Comparison of ENCODE assay signal across 21 cellular contexts in the genomic region with DNA sequence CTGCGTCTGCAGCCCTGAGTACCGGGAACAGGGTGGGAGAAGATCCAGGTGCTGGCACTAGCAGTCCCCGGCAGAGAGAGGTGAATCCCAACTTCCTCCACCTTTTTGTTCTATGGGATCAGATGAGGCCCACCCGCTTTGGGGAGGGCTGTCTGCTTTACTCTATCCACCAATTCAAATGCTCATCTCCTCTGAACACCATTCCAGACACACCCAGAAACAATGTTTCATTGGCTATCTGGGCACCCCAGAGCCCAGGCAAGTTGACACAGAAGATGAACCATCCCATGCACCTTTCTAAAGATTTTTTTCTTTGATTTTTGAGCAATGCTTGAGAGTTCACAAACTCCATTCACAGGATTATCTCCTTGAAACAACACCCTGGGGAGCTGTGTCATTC.
DNase-seq lines count a peak whose midpoint lies in the region; ATAC-seq, FAIRE-seq and TF ChIP-seq lines count a peak whose summit lies in the region.
"Had no signal": no experiment of that assay in that cellular context is flagged by ENCODE, and none has a peak within 500 bp of the region (broad histone marks: within the 10 kb centered on the region; RNA-seq: fewer than 3 reads in every experiment).

No MANE protein-coding gene starts in this region.

- H3K4me1 ChIP-seq in RWPE2 (ENCODE audit: insufficient read depth, poor library complexity, severe bottlenecking) (no peaks in the 10 kb centered on the region), K562 (replicated peaks in 1 of 2; ENCODE audit: control insufficient read depth in 2 of 2, insufficient read depth in 2 of 2, low read length in 2 of 2) (no peaks in the 10 kb centered on the region), osteoblast (ENCODE audit: insufficient read depth, low read length) (no peaks in the 10 kb centered on the region), aorta (ENCODE audit: control insufficient read depth in 1 of 2, insufficient read depth in 2 of 2, low read length in 2 of 2) (no peaks in the 10 kb centered on the region)
- H3K4me1 ChIP-seq: BE2C, Caco-2 had no signal

- no peak for FAIRE-seq in K562 (lab: Jason Lieb, UNC)
- FAIRE-seq: A204.1, D721Med, G401.6, GM12891, GM19239 had no signal

- H3K27ac ChIP-seq in RWPE2 (ENCODE audit: poor library complexity, severe bottlenecking) (no peak overlapping the region), K562 (ENCODE audit: extremely low read depth, low read depth, low read length) (no peak overlapping the region), osteoblast (ENCODE audit: low read depth, low read length) (no peak overlapping the region), aorta (ENCODE audit: low read depth in 1 of 2, low read length in 2 of 2) (no peak overlapping the region)
- H3K27ac ChIP-seq: GM23248, HL-60 had no signal

- H4K20me1 ChIP-seq in K562 (replicated peaks; ENCODE audit: control insufficient read depth, insufficient read depth, low read length) (no peaks in the 10 kb centered on the region), osteoblast (ENCODE audit: insufficient read depth, low read length) (no peaks in the 10 kb centered on the region)

- no peak for TF ChIP-seq EP300 in K562 (IDR thresholded peaks at IDR 0.05; ENCODE audit: low read length)

- DNase-seq in RWPE2 (ENCODE audit: low spot score) (peak; percentile 16), K562 (ENCODE audit: extremely low read depth in 1 of 4, low spot score in 3 of 4) (no peak), osteoblast (ENCODE audit: insufficient read length, low spot score, missing footprints) (peak; percentile 75), aorta (peak; percentile 1 to 50), MG63 (no peak), cerebellar nuclear complex (lab: John Stamatoyannopoulos, UW) (no peak)
- DNase-seq in stimulated activated CD4-positive, alpha-beta T cell treated with anti-CD3 and anti-CD28 coated beads, Interleukin-4, amount 100 ng/mL, for 4 hours: no peak
- DNase-seq: ACHN; BE2C; C1 segment of cervical spinal cord; Caco-2; CD4-positive, CD25-positive, alpha-beta regulatory T cell; GM23248; IMR-90 had no signal

- in situ Hi-C loops in K562 (cut with MboI): no loop called here

- intact Hi-C loops in K562 (cut with micrococcal nuclease) (no loop called here), aorta (cut with DNase I) (no loop called here)

- H3K27me3 ChIP-seq in RWPE2 (ENCODE audit: insufficient read depth, poor library complexity, severe bottlenecking) (no peaks in the 10 kb centered on the region), K562 (ENCODE audit: control insufficient read depth in 2 of 2, insufficient read depth in 2 of 2, low read length in 2 of 2) (no peaks in the 10 kb centered on the region), osteoblast (ENCODE audit: insufficient read depth, low read length) (no peaks in the 10 kb centered on the region), aorta (ENCODE audit: control insufficient read depth in 1 of 2, insufficient read depth in 2 of 2, low read length in 1 of 2) (no peaks in the 10 kb centered on the region), MG63 (no peaks in the 10 kb centered on the region)
- H3K27me3 ChIP-seq: BE2C had no signal

- no peak overlapping the region; a peak in 1 of 4 replicates for H3K9ac ChIP-seq in K562 (ENCODE audit: insufficient read depth in 1 of 2, low read depth in 2 of 2, low read length in 2 of 2)
- H3K9ac ChIP-seq: GM23248 had no signal

- H3K4me3 ChIP-seq in RWPE2 (ENCODE audit: severe bottlenecking): no peak overlapping the region
- H3K4me3 ChIP-seq in K562: no peak overlapping the region
- no peak overlapping the region for H3K4me3 ChIP-seq in osteoblast (ENCODE audit: insufficient read depth, low read length)
- no peak overlapping the region for H3K4me3 ChIP-seq in aorta (ENCODE audit: low read length in 2 of 2)
- no peak overlapping the region for H3K4me3 ChIP-seq in MG63
- H3K4me3 ChIP-seq: GM23248, HAP-1 had no signal

- no peak for TF ChIP-seq RAD21 in K562 (CRISPR knock-in tag; conservative IDR thresholded peaks at IDR 0.05 in 1 of 2, IDR thresholded peaks at IDR 0.05 in 1 of 2)

- CTCF ChIA-PET in K562 (lab: Yijun Ruan, JAX; ENCODE audit: low intra/inter-chr PET ratio): no interaction called here

- WGBS in K562 (ENCODE audit: insufficient coverage, low coverage, missing lambda C conversion rate): 94% methylated on average over 2 of the region's 4 CpGs
- WGBS in aorta, 2 donors: 96 to 98% methylated on average over 4 of the region's 4 CpGs

- POLR2A ChIA-PET in K562 (lab: Yijun Ruan, JAX): interaction anchor here (0.6 kb wide), 1 partner anchor 22 kb away, joined by 3 read pairs; no protein-coding TSS in a partner anchor

- H2AFZ ChIP-seq in K562 (ENCODE audit: low read depth, low read length) (no peak overlapping the region), osteoblast (ENCODE audit: low read length) (no peak overlapping the region)
- H2AFZ ChIP-seq: GM23248 had no signal

- H3K79me2 ChIP-seq in K562 (ENCODE audit: control insufficient read depth, insufficient read depth, low read length) (no peaks in the 10 kb centered on the region), osteoblast (ENCODE audit: insufficient read depth, low read length) (no peaks in the 10 kb centered on the region)

- no peak for TF ChIP-seq POLR2A in K562 (conservative IDR thresholded peaks at IDR 0.05)

- ATAC-seq in RWPE2 (ENCODE audit: low read depth): no peak
- no peak for ATAC-seq in K562
- ATAC-seq in aorta (ENCODE audit: low FRiP score): no peak

- H3K9me1 ChIP-seq in K562 (ENCODE audit: control insufficient read depth, insufficient read depth, low read length): no peaks in the 10 kb centered on the region

- TF ChIP-seq CTCF in RWPE2 (IDR thresholded peaks at IDR 0.05; ENCODE audit: poor library complexity, severe bottlenecking) (no peak), K562 (IDR thresholded peaks at IDR 0.05 in 2 of 3, conservative IDR thresholded peaks at IDR 0.05 in 1 of 3; ENCODE audit: insufficient read depth in 2 of 3, low read depth in 1 of 3, low read length in 3 of 3) (no peak), osteoblast (IDR thresholded peaks at IDR 0.05; ENCODE audit: extremely low read depth, low read depth, low read length) (no peak)

- H3K36me3 ChIP-seq in RWPE2 (ENCODE audit: low read depth): no peaks in the 10 kb centered on the region
- H3K36me3 ChIP-seq in K562 (ENCODE audit: control insufficient read depth, insufficient read depth, low read length): peaks cover 3% of the 10 kb centered on the region; the same call in 1 of the 3 replicates
- peaks cover 6% of the 10 kb centered on the region for H3K36me3 ChIP-seq in osteoblast (ENCODE audit: insufficient read depth, low read length)
- H3K36me3 ChIP-seq in aorta (ENCODE audit: control insufficient read depth in 1 of 2, insufficient read depth in 2 of 2, low read length in 1 of 2): no peaks in the 10 kb centered on the region
- peaks cover 4% of the 10 kb centered on the region; the same call in 1 of the 2 replicates for H3K36me3 ChIP-seq in MG63
- H3K36me3 ChIP-seq: BE2C had no signal

- no peaks in the 10 kb centered on the region for H3K9me3 ChIP-seq in RWPE2 (ENCODE audit: severe bottlenecking)
- no peaks in the 10 kb centered on the region for H3K9me3 ChIP-seq in K562 (replicated peaks; ENCODE audit: control insufficient read depth, insufficient read depth, low read depth, low read length)
- H3K9me3 ChIP-seq in osteoblast (ENCODE audit: low read depth, low read length): no peaks in the 10 kb centered on the region
- H3K9me3 ChIP-seq in aorta (ENCODE audit: control insufficient read depth, low read length): no peaks in the 10 kb centered on the region
- no peaks in the 10 kb centered on the region for H3K9me3 ChIP-seq in MG63
- H3K9me3 ChIP-seq: BE2C, Caco-2, HAP-1 had no signal

- H3K4me2 ChIP-seq in K562 (ENCODE audit: insufficient read depth, low read length): no peak overlapping the region
- H3K4me2 ChIP-seq in osteoblast (ENCODE audit: insufficient read depth, low read length): no peak overlapping the region

- TSS peak; percentile 23 for BruUV-seq in K562 (replicated peaks; lab: Mats Ljungman, UMichigan)

TF ChIP-seq in K562, 482 proteins besides CTCF, POLR2A, EP300 and RAD21:
- TF ChIP-seq, protein P1, sequence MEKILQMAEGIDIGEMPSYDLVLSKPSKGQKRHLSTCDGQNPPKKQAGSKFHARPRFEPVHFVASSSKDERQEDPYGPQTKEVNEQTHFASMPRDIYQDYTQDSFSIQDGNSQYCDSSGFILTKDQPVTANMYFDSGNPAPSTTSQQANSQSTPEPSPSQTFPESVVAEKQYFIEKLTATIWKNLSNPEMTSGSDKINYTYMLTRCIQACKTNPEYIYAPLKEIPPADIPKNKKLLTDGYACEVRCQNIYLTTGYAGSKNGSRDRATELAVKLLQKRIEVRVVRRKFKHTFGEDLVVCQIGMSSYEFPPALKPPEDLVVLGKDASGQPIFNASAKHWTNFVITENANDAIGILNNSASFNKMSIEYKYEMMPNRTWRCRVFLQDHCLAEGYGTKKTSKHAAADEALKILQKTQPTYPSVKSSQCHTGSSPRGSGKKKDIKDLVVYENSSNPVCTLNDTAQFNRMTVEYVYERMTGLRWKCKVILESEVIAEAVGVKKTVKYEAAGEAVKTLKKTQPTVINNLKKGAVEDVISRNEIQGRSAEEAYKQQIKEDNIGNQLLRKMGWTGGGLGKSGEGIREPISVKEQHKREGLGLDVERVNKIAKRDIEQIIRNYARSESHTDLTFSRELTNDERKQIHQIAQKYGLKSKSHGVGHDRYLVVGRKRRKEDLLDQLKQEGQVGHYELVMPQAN (IDR thresholded peaks at IDR 0.05; ENCODE audit: borderline replicate concordance): no peak
TF ChIP-seq in K562: peak in this region for 0.

Comparison
In these comparisons a context has a peak if more than half of its experiments do, and no peak if none do; other contexts are left out.
1. DNase-seq: peak in RWPE2 (single experiment), osteoblast (single experiment) and aorta (2 of 2); none in K562 (0 of 4), MG63 (single experiment), stimulated activated CD4-positive, alpha-beta T cell treated with anti-CD3 and anti-CD28 coated beads, Interleukin-4, amount 100 ng/mL, for 4 hours (0 of 2) and cerebellar nuclear complex (0 of 2).